1 cellular context compared by ENCODE assay signal in genomic region chr22:28741758-28742561, GRCh38.
TF ChIP-seq lines count a peak whose summit lies in the region.

TSS of gene CHEK2 (minus strand) at chr22:28741820. CDS start at chr22:28734721, 7,099 bp downstream.
A gene with protein sequence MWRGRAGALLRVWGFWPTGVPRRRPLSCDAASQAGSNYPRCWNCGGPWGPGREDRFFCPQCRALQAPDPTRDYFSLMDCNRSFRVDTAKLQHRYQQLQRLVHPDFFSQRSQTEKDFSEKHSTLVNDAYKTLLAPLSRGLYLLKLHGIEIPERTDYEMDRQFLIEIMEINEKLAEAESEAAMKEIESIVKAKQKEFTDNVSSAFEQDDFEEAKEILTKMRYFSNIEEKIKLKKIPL (plus strand): TSS chr22:28742039. CDS start chr22:28742096, 57 bp downstream.

TF ChIP-seq in H1, 55 proteins besides CTCF, POLR2A, EP300 and RAD21:
- no peak for TF ChIP-seq TCF12 (IDR thresholded peaks at IDR 0.05; ENCODE audit: low read depth, low read length)
- no peak for TF ChIP-seq CBX5 (IDR thresholded peaks at IDR 0.05; ENCODE audit: low read depth, low read length)
- TF ChIP-seq SP4 (IDR thresholded peaks at IDR 0.05; ENCODE audit: low read length) = no peak
- no peak for TF ChIP-seq BCL11A (IDR thresholded peaks at IDR 0.05; ENCODE audit: low read depth in 2 of 2, low read length in 2 of 2)
- no peak for TF ChIP-seq POU5F1 (IDR thresholded peaks at IDR 0.05; ENCODE audit: low read depth, low read length)
- TF ChIP-seq, protein P1, sequence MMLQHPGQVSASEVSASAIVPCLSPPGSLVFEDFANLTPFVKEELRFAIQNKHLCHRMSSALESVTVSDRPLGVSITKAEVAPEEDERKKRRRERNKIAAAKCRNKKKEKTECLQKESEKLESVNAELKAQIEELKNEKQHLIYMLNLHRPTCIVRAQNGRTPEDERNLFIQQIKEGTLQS (IDR thresholded peaks at IDR 0.05; ENCODE audit: insufficient read depth, low read depth, low read length) = 0 out of 2 replicates have a peak, but pooled peaks have one; percentile 34
- no peak for TF ChIP-seq KDM5A (IDR thresholded peaks at IDR 0.05; ENCODE audit: low read length)
- TF ChIP-seq CHD1 (IDR thresholded peaks at IDR 0.05; ENCODE audit: low read depth, low read length) = no peak
- TF ChIP-seq, protein P2, sequence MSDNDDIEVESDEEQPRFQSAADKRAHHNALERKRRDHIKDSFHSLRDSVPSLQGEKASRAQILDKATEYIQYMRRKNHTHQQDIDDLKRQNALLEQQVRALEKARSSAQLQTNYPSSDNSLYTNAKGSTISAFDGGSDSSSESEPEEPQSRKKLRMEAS (IDR thresholded peaks at IDR 0.05) = peak; percentile 94
- TF ChIP-seq SP1 (IDR thresholded peaks at IDR 0.05; ENCODE audit: low read depth, low read length) = peak; percentile 95
- peak; percentile 93 for TF ChIP-seq TAF1 (IDR thresholded peaks at IDR 0.05; ENCODE audit: low read depth, low read length)
- TF ChIP-seq MAFK (IDR thresholded peaks at IDR 0.05; ENCODE audit: low read depth, low read length) = no peak
- TF ChIP-seq, protein P3, sequence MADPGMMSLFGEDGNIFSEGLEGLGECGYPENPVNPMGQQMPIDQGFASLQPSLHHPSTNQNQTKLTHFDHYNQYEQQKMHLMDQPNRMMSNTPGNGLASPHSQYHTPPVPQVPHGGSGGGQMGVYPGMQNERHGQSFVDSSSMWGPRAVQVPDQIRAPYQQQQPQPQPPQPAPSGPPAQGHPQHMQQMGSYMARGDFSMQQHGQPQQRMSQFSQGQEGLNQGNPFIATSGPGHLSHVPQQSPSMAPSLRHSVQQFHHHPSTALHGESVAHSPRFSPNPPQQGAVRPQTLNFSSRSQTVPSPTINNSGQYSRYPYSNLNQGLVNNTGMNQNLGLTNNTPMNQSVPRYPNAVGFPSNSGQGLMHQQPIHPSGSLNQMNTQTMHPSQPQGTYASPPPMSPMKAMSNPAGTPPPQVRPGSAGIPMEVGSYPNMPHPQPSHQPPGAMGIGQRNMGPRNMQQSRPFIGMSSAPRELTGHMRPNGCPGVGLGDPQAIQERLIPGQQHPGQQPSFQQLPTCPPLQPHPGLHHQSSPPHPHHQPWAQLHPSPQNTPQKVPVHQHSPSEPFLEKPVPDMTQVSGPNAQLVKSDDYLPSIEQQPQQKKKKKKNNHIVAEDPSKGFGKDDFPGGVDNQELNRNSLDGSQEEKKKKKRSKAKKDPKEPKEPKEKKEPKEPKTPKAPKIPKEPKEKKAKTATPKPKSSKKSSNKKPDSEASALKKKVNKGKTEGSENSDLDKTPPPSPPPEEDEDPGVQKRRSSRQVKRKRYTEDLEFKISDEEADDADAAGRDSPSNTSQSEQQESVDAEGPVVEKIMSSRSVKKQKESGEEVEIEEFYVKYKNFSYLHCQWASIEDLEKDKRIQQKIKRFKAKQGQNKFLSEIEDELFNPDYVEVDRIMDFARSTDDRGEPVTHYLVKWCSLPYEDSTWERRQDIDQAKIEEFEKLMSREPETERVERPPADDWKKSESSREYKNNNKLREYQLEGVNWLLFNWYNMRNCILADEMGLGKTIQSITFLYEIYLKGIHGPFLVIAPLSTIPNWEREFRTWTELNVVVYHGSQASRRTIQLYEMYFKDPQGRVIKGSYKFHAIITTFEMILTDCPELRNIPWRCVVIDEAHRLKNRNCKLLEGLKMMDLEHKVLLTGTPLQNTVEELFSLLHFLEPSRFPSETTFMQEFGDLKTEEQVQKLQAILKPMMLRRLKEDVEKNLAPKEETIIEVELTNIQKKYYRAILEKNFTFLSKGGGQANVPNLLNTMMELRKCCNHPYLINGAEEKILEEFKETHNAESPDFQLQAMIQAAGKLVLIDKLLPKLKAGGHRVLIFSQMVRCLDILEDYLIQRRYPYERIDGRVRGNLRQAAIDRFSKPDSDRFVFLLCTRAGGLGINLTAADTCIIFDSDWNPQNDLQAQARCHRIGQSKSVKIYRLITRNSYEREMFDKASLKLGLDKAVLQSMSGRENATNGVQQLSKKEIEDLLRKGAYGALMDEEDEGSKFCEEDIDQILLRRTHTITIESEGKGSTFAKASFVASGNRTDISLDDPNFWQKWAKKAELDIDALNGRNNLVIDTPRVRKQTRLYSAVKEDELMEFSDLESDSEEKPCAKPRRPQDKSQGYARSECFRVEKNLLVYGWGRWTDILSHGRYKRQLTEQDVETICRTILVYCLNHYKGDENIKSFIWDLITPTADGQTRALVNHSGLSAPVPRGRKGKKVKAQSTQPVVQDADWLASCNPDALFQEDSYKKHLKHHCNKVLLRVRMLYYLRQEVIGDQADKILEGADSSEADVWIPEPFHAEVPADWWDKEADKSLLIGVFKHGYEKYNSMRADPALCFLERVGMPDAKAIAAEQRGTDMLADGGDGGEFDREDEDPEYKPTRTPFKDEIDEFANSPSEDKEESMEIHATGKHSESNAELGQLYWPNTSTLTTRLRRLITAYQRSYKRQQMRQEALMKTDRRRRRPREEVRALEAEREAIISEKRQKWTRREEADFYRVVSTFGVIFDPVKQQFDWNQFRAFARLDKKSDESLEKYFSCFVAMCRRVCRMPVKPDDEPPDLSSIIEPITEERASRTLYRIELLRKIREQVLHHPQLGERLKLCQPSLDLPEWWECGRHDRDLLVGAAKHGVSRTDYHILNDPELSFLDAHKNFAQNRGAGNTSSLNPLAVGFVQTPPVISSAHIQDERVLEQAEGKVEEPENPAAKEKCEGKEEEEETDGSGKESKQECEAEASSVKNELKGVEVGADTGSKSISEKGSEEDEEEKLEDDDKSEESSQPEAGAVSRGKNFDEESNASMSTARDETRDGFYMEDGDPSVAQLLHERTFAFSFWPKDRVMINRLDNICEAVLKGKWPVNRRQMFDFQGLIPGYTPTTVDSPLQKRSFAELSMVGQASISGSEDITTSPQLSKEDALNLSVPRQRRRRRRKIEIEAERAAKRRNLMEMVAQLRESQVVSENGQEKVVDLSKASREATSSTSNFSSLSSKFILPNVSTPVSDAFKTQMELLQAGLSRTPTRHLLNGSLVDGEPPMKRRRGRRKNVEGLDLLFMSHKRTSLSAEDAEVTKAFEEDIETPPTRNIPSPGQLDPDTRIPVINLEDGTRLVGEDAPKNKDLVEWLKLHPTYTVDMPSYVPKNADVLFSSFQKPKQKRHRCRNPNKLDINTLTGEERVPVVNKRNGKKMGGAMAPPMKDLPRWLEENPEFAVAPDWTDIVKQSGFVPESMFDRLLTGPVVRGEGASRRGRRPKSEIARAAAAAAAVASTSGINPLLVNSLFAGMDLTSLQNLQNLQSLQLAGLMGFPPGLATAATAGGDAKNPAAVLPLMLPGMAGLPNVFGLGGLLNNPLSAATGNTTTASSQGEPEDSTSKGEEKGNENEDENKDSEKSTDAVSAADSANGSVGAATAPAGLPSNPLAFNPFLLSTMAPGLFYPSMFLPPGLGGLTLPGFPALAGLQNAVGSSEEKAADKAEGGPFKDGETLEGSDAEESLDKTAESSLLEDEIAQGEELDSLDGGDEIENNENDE (IDR thresholded peaks at IDR 0.05; ENCODE audit: insufficient replicate concordance, low read length) = no peak
- TF ChIP-seq, protein P4, sequence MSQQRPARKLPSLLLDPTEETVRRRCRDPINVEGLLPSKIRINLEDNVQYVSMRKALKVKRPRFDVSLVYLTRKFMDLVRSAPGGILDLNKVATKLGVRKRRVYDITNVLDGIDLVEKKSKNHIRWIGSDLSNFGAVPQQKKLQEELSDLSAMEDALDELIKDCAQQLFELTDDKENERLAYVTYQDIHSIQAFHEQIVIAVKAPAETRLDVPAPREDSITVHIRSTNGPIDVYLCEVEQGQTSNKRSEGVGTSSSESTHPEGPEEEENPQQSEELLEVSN (IDR thresholded peaks at IDR 0.05) = peak; percentile 78
- TF ChIP-seq SIRT6 (IDR thresholded peaks at IDR 0.05; ENCODE audit: low read length) = no peak
- TF ChIP-seq RBBP5 (IDR thresholded peaks at IDR 0.05; ENCODE audit: borderline replicate concordance, low read depth, low read length) = no peak
- no peak for TF ChIP-seq RFX5 (IDR thresholded peaks at IDR 0.05; ENCODE audit: borderline replicate concordance, low read depth, low read length)
- TF ChIP-seq TBP (IDR thresholded peaks at IDR 0.05; ENCODE audit: low read depth, low read length) = peak; percentile 88
- TF ChIP-seq KDM1A (IDR thresholded peaks at IDR 0.05; ENCODE audit: borderline replicate concordance, low read length) = peak; percentile 53; the same call in 1 of the 2 replicates
- TF ChIP-seq GABPA (IDR thresholded peaks at IDR 0.05; ENCODE audit: borderline replicate concordance, insufficient read depth, low read length) = no peak
- no peak for TF ChIP-seq ZNF274 (IDR thresholded peaks at IDR 0.05; ENCODE audit: borderline replicate concordance, extremely low read depth, low read length)
- TF ChIP-seq NANOG (IDR thresholded peaks at IDR 0.05; ENCODE audit: insufficient read depth, low read depth, low read length, poor library complexity, severe bottlenecking) = no peak
- peak; percentile 2 to 51; a peak in 2 of 4 replicates for TF ChIP-seq SIN3A (conservative IDR thresholded peaks at IDR 0.05 in 1 of 2, IDR thresholded peaks at IDR 0.05 in 1 of 2; ENCODE audit: low read depth in 1 of 2, low read length in 2 of 2)
- no peak for TF ChIP-seq CEBPB (IDR thresholded peaks at IDR 0.05; ENCODE audit: low read depth, low read length)
- peak in 1 of 2 experiments; percentile 47; a peak in 1 of 4 replicates for TF ChIP-seq HDAC2 (IDR thresholded peaks at IDR 0.05; ENCODE audit: borderline replicate concordance in 1 of 2, low read depth in 2 of 2, low read length in 2 of 2)
- TF ChIP-seq, protein P5, sequence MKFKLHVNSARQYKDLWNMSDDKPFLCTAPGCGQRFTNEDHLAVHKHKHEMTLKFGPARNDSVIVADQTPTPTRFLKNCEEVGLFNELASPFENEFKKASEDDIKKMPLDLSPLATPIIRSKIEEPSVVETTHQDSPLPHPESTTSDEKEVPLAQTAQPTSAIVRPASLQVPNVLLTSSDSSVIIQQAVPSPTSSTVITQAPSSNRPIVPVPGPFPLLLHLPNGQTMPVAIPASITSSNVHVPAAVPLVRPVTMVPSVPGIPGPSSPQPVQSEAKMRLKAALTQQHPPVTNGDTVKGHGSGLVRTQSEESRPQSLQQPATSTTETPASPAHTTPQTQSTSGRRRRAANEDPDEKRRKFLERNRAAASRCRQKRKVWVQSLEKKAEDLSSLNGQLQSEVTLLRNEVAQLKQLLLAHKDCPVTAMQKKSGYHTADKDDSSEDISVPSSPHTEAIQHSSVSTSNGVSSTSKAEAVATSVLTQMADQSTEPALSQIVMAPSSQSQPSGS (IDR thresholded peaks at IDR 0.05; ENCODE audit: low read length) = no peak
- no peak for TF ChIP-seq EGR1 (IDR thresholded peaks at IDR 0.05; ENCODE audit: borderline replicate concordance, low read depth, low read length)
- no peak for TF ChIP-seq CTBP2 (IDR thresholded peaks at IDR 0.05; ENCODE audit: borderline replicate concordance, insufficient read depth, insufficient read length, low read length)
- 0 out of 2 replicates have a peak, but pooled peaks have one; percentile 6 for TF ChIP-seq SRF (IDR thresholded peaks at IDR 0.05; ENCODE audit: low read depth, low read length)
- TF ChIP-seq CBX8 (IDR thresholded peaks at IDR 0.05; ENCODE audit: borderline replicate concordance, low read depth, low read length) = no peak
- peak; percentile 73 for TF ChIP-seq PHF8 (conservative IDR thresholded peaks at IDR 0.05; ENCODE audit: low read depth, low read length)
- no peak for TF ChIP-seq RNF2 (IDR thresholded peaks at IDR 0.05; ENCODE audit: borderline replicate concordance, low read depth, low read length, missing control alignments, poor library complexity, severe bottlenecking)
- TF ChIP-seq CREB1 (IDR thresholded peaks at IDR 0.05) = peak; percentile 82
- TF ChIP-seq USF2 (IDR thresholded peaks at IDR 0.05; ENCODE audit: low read length) = no peak
- TF ChIP-seq YY1 (IDR thresholded peaks at IDR 0.05; ENCODE audit: low read depth, low read length) = no peak
- peak; percentile 85 for TF ChIP-seq SIX5 (IDR thresholded peaks at IDR 0.05; ENCODE audit: low read depth, low read length)
- TF ChIP-seq EZH2 (IDR thresholded peaks at IDR 0.05; ENCODE audit: low read depth, low read length, severe bottlenecking) = no peak
- no peak for TF ChIP-seq NRF1 (IDR thresholded peaks at IDR 0.05; ENCODE audit: low read depth, low read length)
- TF ChIP-seq KDM4A (IDR thresholded peaks at IDR 0.05; ENCODE audit: low read depth, low read length, severe bottlenecking) = peak; percentile 81
- no peak for TF ChIP-seq TEAD4 (IDR thresholded peaks at IDR 0.05; ENCODE audit: low read depth, low read length)
- peak; percentile 53; the same call in 1 of the 2 replicates for TF ChIP-seq JUN (IDR thresholded peaks at IDR 0.05; ENCODE audit: low read depth, low read length)
- TF ChIP-seq ASH2L (IDR thresholded peaks at IDR 0.05; ENCODE audit: low read length) = peak; percentile 86
- TF ChIP-seq SP2 (IDR thresholded peaks at IDR 0.05; ENCODE audit: low read length) = peak; percentile 34; the same call in 1 of the 2 replicates
- TF ChIP-seq CHD2 (IDR thresholded peaks at IDR 0.05; ENCODE audit: low read length) = peak; percentile 85
- TF ChIP-seq GTF2F1 (IDR thresholded peaks at IDR 0.05; ENCODE audit: borderline replicate concordance, low read depth, low read length) = 0 out of 2 replicates have a peak, but pooled peaks have one; percentile 72
- no peak for TF ChIP-seq BACH1 (IDR thresholded peaks at IDR 0.05; ENCODE audit: low read length)
- no peak for TF ChIP-seq SUZ12 (IDR thresholded peaks at IDR 0.05; ENCODE audit: low read length)
- TF ChIP-seq HDAC6 (IDR thresholded peaks at IDR 0.05; ENCODE audit: low read depth, low read length) = no peak
- TF ChIP-seq SAP30 (IDR thresholded peaks at IDR 0.05; ENCODE audit: insufficient read depth, insufficient replicate concordance, low read length) = no peak
- no peak for TF ChIP-seq RXRA (IDR thresholded peaks at IDR 0.05; ENCODE audit: insufficient read depth, low read depth, low read length)
- TF ChIP-seq JUND (IDR thresholded peaks at IDR 0.05; ENCODE audit: low read length) = peak; percentile 92
- TF ChIP-seq POLR2AphosphoS5 (IDR thresholded peaks at IDR 0.05; ENCODE audit: low read depth, low read length) = peak; percentile 71; the same call in 1 of the 2 replicates
- TF ChIP-seq TAF7 (optimal IDR thresholded peaks at IDR 0.05; ENCODE audit: borderline replicate concordance, low read depth, low read length) = peak; percentile 69
- no peak for TF ChIP-seq FOSL1 (IDR thresholded peaks at IDR 0.05; ENCODE audit: insufficient read depth, low read depth, low read length)
- TF ChIP-seq BRCA1 (IDR thresholded peaks at IDR 0.05; ENCODE audit: low read depth, low read length) = no peak
